In genomic region chr14:90965765-90966164, GRCh38 we compare ENCODE assay signal across 28 cellular contexts.
"Had no signal": no experiment of that assay in that cellular context is flagged by ENCODE, and none has a peak within 500 bp of the region (broad histone marks: within the 10 kb centered on the region; RNA-seq: fewer than 3 reads in every experiment).

No MANE protein-coding gene starts in this region.

- H3K4me3 ChIP-seq: gastrocnemius medialis, heart left ventricle, hepatocyte, lung, ovary, psoas muscle, skin epidermis, spleen, testis, tibial artery, upper lobe of left lung, uterus had no signal

- H3K27me3 Mint-ChIP-seq: memory B cell; stimulated activated memory B cell treated with anti-CD40 and anti-IgM and Interleukin-4, amounts not matched to agents 10 μg/mL and 1 μg/mL and 100 μg/mL, for 72 hours had no signal

- DNase-seq: effector CD8-positive, alpha-beta T cell; endodermal cell; foreskin fibroblast; gastrocnemius medialis; heart left ventricle; kidney; natural killer cell; occipital lobe; ovary; posterior cingulate gyrus; psoas muscle; right cardiac atrium; spleen; stimulated activated CD4-positive, alpha-beta T cell treated with anti-CD3 and anti-CD28 coated beads, Interleukin-4, amount 100 ng/mL, for 4 hours; stimulated activated naive CD8-positive, alpha-beta T cell treated with anti-CD3 and anti-CD28 coated beads, Interleukin-15, Interleukin-2, amounts not matched to agents 100 U/mL and 50 U/mL, for 24 hours; substantia nigra; testis; tibial artery; upper lobe of left lung; uterus had no signal

- H3K27ac Mint-ChIP-seq: dendritic cell treated with granulocyte-macrophage colony-stimulating factor and Interleukin-4, amounts not matched to agents 40 ng/mL and 50 ng/mL, for 4 days; endodermal cell; memory B cell; natural killer cell; stimulated activated memory B cell treated with anti-CD40 and anti-IgM and Interleukin-4, amounts not matched to agents 10 μg/mL and 1 μg/mL and 100 μg/mL, for 72 hours had no signal

- H3K79me2 ChIP-seq: hepatocyte had no signal

- H3K4me2 ChIP-seq: hepatocyte had no signal

- H3K36me3 Mint-ChIP-seq: natural killer cell had no signal

- H3K9me3 Mint-ChIP-seq: memory B cell; natural killer cell; stimulated activated memory B cell treated with anti-CD40 and anti-IgM and Interleukin-4, amounts not matched to agents 10 μg/mL and 1 μg/mL and 100 μg/mL, for 72 hours had no signal

- H3K9me3 ChIP-seq: gastrocnemius medialis, ovary, psoas muscle, testis, tibial artery had no signal

- H3K27ac ChIP-seq: epithelial cell of prostate, gastrocnemius medialis, heart left ventricle, hepatocyte, ovary, psoas muscle, skin epidermis, spleen, testis, tibial artery, upper lobe of left lung, uterus had no signal

- ATAC-seq: esophagus mucosa; gastrocnemius medialis; heart left ventricle; natural killer cell; psoas muscle; right cardiac atrium; stimulated activated memory B cell treated with anti-CD40 and anti-IgM and Interleukin-4, amounts not matched to agents 10 μg/mL and 1 μg/mL and 100 μg/mL, for 72 hours; stimulated activated naive CD8-positive, alpha-beta T cell treated with anti-CD3 and anti-CD28 coated beads, Interleukin-15, Interleukin-2, amounts not matched to agents 100 U/mL and 50 U/mL, for 24 hours had no signal

- H3K36me3 ChIP-seq: gastrocnemius medialis, heart left ventricle, ovary, spleen, tibial artery, upper lobe of left lung, uterus had no signal

- H3K4me3 Mint-ChIP-seq: dendritic cell treated with granulocyte-macrophage colony-stimulating factor and Interleukin-4, amounts not matched to agents 40 ng/mL and 50 ng/mL, for 4 days; endodermal cell; memory B cell; natural killer cell; stimulated activated memory B cell treated with anti-CD40 and anti-IgM and Interleukin-4, amounts not matched to agents 10 μg/mL and 1 μg/mL and 100 μg/mL, for 72 hours had no signal

- H3K4me1 ChIP-seq: gastrocnemius medialis, testis, tibial artery, uterus had no signal

- H3K4me1 Mint-ChIP-seq: endodermal cell had no signal

- H2AFZ ChIP-seq: hepatocyte had no signal

- H3K27me3 ChIP-seq: gastrocnemius medialis, heart left ventricle, hepatocyte, ovary, spleen, testis, tibial artery, upper lobe of left lung, uterus had no signal
